Comparison of ENCODE assay signal across 9 cellular contexts in genomic region chr18:44700652-44701051, GRCh38. TPM values are rescaled to one million over a fixed set of nuclear protein-coding genes. Genes with fewer than 3 reads are reported as not detected.
DNase-seq lines count a peak whose midpoint lies in the region; ATAC-seq, FAIRE-seq and TF ChIP-seq lines count a peak whose summit lies in the region.
"Had no signal": no experiment of that assay in that cellular context is flagged by ENCODE, and none has a peak within 500 bp of the region (broad histone marks: within the 10 kb centered on the region; RNA-seq: fewer than 3 reads in every experiment).

No MANE protein-coding gene starts in this region.

- TF ChIP-seq RAD21 in liver (IDR thresholded peaks at IDR 0.05), result peak; percentile 49 to 57
- no peak for TF ChIP-seq RAD21 in HepG2 (CRISPR knock-in tag; IDR thresholded peaks at IDR 0.05)
- TF ChIP-seq RAD21 in K562 (CRISPR knock-in tag; conservative IDR thresholded peaks at IDR 0.05 in 1 of 2, IDR thresholded peaks at IDR 0.05 in 1 of 2), result no peak

- H3K4me3 ChIP-seq in liver (ENCODE audit: low read depth in 1 of 3, low read length in 3 of 3) (peak overlapping the region in 1 of 3 donors; percentile 7), HepG2 (replicated peaks in 1 of 3; ENCODE audit: insufficient read depth in 1 of 3, low read depth in 2 of 3, low read length in 3 of 3) (no peak overlapping the region), K562 (no peak overlapping the region), aorta (ENCODE audit: low read length in 2 of 2) (no peak overlapping the region)

- H3K4me1 ChIP-seq in liver (ENCODE audit: control insufficient read depth in 4 of 4, insufficient read depth in 4 of 4, low read length in 3 of 4), result peaks cover 6 to 46% (median 34%) of the 10 kb centered on the region in 4 donors
- peaks cover 9% of the 10 kb centered on the region; the same call in 1 of the 2 replicates for H3K4me1 ChIP-seq in HepG2 (ENCODE audit: insufficient read depth, low read length)
- peaks cover 0 to 2% of the 10 kb centered on the region in 2 experiments; a peak in 3 of 5 replicates for H3K4me1 ChIP-seq in K562 (replicated peaks in 1 of 2; ENCODE audit: control insufficient read depth in 2 of 2, insufficient read depth in 2 of 2, low read length in 2 of 2)
- peaks cover 4 to 8% of the 10 kb centered on the region in 2 donors for H3K4me1 ChIP-seq in aorta (ENCODE audit: control insufficient read depth in 1 of 2, insufficient read depth in 2 of 2, low read length in 2 of 2)

- H3K27me3 ChIP-seq in liver (ENCODE audit: control insufficient read depth in 4 of 4, insufficient read depth in 4 of 4, low read length in 3 of 4), result no peaks in the 10 kb centered on the region
- 0 out of 5 replicates have a peak, but pooled peaks cover 0 to 2% of the 10 kb centered on the region in 2 experiments for H3K27me3 ChIP-seq in HepG2 (ENCODE audit: control insufficient read depth in 1 of 2, insufficient read depth in 2 of 2, low read length in 2 of 2)
- no peaks in the 10 kb centered on the region for H3K27me3 ChIP-seq in K562 (ENCODE audit: control insufficient read depth in 2 of 2, insufficient read depth in 2 of 2, low read length in 2 of 2)
- H3K27me3 ChIP-seq in aorta (ENCODE audit: control insufficient read depth in 1 of 2, insufficient read depth in 2 of 2, low read length in 1 of 2), result no peaks in the 10 kb centered on the region

- H3K9me1 ChIP-seq in K562 (ENCODE audit: control insufficient read depth, insufficient read depth, low read length), result no peaks in the 10 kb centered on the region

- DNase-seq in HepG2 (ENCODE audit: low spot score) (no peak), K562 (ENCODE audit: extremely low read depth in 1 of 4, low spot score in 3 of 4) (no peak), left lobe of liver (ENCODE audit: low spot score) (peak; percentile 83), aorta (no peak)

- H3K4me2 ChIP-seq in HepG2 (ENCODE audit: low read depth, low read length) (no peak overlapping the region), K562 (ENCODE audit: insufficient read depth, low read length) (no peak overlapping the region)

- BruUV-seq in HepG2 (replicated peaks; lab: Mats Ljungman, UMichigan) (no TSS peak), K562 (replicated peaks; lab: Mats Ljungman, UMichigan) (no TSS peak)

- no peak for TF ChIP-seq CTCF in liver (IDR thresholded peaks at IDR 0.05; ENCODE audit: low read depth, low read length, missing input control)
- no peak for TF ChIP-seq CTCF in HepG2 (CRISPR knock-in tag; IDR thresholded peaks at IDR 0.05)
- no peak for TF ChIP-seq CTCF in K562 (IDR thresholded peaks at IDR 0.05 in 2 of 3, conservative IDR thresholded peaks at IDR 0.05 in 1 of 3; ENCODE audit: insufficient read depth in 2 of 3, low read depth in 1 of 3, low read length in 3 of 3)

- POLR2A ChIA-PET in HepG2 (lab: Yijun Ruan, JAX), result no interaction called here
- POLR2A ChIA-PET in K562 (lab: Yijun Ruan, JAX), result no interaction called here

- TF ChIP-seq EP300 in HepG2 (IDR thresholded peaks at IDR 0.05; ENCODE audit: low read depth in 2 of 2, low read length in 2 of 2) (no peak), HepG2 (CRISPR knock-in tag; IDR thresholded peaks at IDR 0.05; ENCODE audit: borderline replicate concordance) (no peak), K562 (IDR thresholded peaks at IDR 0.05; ENCODE audit: low read length) (no peak)

- TF ChIP-seq POLR2A in HepG2 (IDR thresholded peaks at IDR 0.05; ENCODE audit: insufficient read depth in 1 of 2, low read depth in 2 of 2, low read length in 2 of 2) (no peak), K562 (conservative IDR thresholded peaks at IDR 0.05) (no peak)

- no peak for FAIRE-seq in HepG2 (lab: Jason Lieb, UNC)
- no peak for FAIRE-seq in K562 (lab: Jason Lieb, UNC)
- FAIRE-seq: RCC 7860 had no signal

- H3K9me3 ChIP-seq in liver (ENCODE audit: control insufficient read depth in 4 of 4, low read length in 3 of 4) (no peaks in the 10 kb centered on the region), HepG2 (ENCODE audit: low read length) (no peaks in the 10 kb centered on the region), K562 (replicated peaks; ENCODE audit: control insufficient read depth, insufficient read depth, low read depth, low read length) (no peaks in the 10 kb centered on the region), aorta (ENCODE audit: control insufficient read depth, low read length) (no peaks in the 10 kb centered on the region)

- no peak for ATAC-seq in HepG2
- ATAC-seq in K562, result 0 out of 3 replicates have a peak, but pooled peaks have one; percentile 32
- peak; percentile 85 for ATAC-seq in left lobe of liver
- ATAC-seq in aorta (ENCODE audit: low FRiP score), result peak; percentile 59
- ATAC-seq in HG03045 (IDR thresholded peaks at IDR 0.05; ENCODE audit: unreplicated experiment), result no peak
- no peak for ATAC-seq in GM19397 (IDR thresholded peaks at IDR 0.05; ENCODE audit: unreplicated experiment)
- ATAC-seq in HG03565 (IDR thresholded peaks at IDR 0.05; ENCODE audit: unreplicated experiment), result no peak

- intact Hi-C loops in HepG2 (cut with micrococcal nuclease; ENCODE audit: unreplicated experiment) (no loop called here), K562 (cut with micrococcal nuclease) (no loop called here), aorta (cut with DNase I) (no loop called here)

- H3K9ac ChIP-seq in liver (ENCODE audit: low read depth in 1 of 2, low read length in 2 of 2) (no peak overlapping the region), HepG2 (ENCODE audit: insufficient read depth, low read depth, low read length) (no peak overlapping the region), K562 (ENCODE audit: insufficient read depth in 1 of 2, low read depth in 2 of 2, low read length in 2 of 2) (no peak overlapping the region)

- H4K20me1 ChIP-seq in HepG2 (ENCODE audit: insufficient read depth, low read length), result no peaks in the 10 kb centered on the region
- H4K20me1 ChIP-seq in K562 (replicated peaks; ENCODE audit: control insufficient read depth, insufficient read depth, low read length), result no peaks in the 10 kb centered on the region

- in situ Hi-C loops in HepG2 (cut with HindIII; ENCODE audit: extremely low pct_ligation_motif_present, low pct_unique_long_range_greater_than_20kb) (no loop called here), K562 (cut with MboI) (no loop called here)

- H3K36me3 ChIP-seq in liver (ENCODE audit: control insufficient read depth in 4 of 4, insufficient read depth in 3 of 4, low read depth in 1 of 4, low read length in 3 of 4) (peaks cover 0 to 2% (median 0%) of the 10 kb centered on the region in 4 donors), HepG2 (replicated peaks in 1 of 2; ENCODE audit: control insufficient read depth in 1 of 2, insufficient read depth in 2 of 2, low read length in 2 of 2) (no peaks in the 10 kb centered on the region), K562 (ENCODE audit: control insufficient read depth, insufficient read depth, low read length) (no peaks in the 10 kb centered on the region), aorta (ENCODE audit: control insufficient read depth in 1 of 2, insufficient read depth in 2 of 2, low read length in 1 of 2) (no peaks in the 10 kb centered on the region)

- 33% methylated on average over 5 of the region's 5 CpGs for WGBS in liver
- 44% methylated on average over 5 of the region's 5 CpGs for WGBS in HepG2 (ENCODE audit: low lambda C conversion rate)
- WGBS in K562 (ENCODE audit: insufficient coverage, low coverage, missing lambda C conversion rate), result 0% methylated on average over 5 of the region's 5 CpGs
- WGBS in aorta, 2 donors, result 35 to 37% methylated on average over 5 of the region's 5 CpGs

- H3K79me2 ChIP-seq in HepG2 (ENCODE audit: insufficient read depth, low read length) (no peaks in the 10 kb centered on the region), K562 (ENCODE audit: control insufficient read depth, insufficient read depth, low read length) (no peaks in the 10 kb centered on the region)

- CTCF ChIA-PET in HepG2 (lab: Yijun Ruan, JAX; ENCODE audit: low intra/inter-chr PET ratio, low total read pairs) (no interaction called here), K562 (lab: Yijun Ruan, JAX; ENCODE audit: low intra/inter-chr PET ratio) (no interaction called here)

- H3K27ac ChIP-seq in liver (ENCODE audit: low read depth in 1 of 2, low read length in 2 of 2) (peak overlapping the region; percentile 63 to 85), HepG2 (ENCODE audit: extremely low read length, insufficient read depth, low read length) (no peak overlapping the region), K562 (ENCODE audit: extremely low read depth, low read depth, low read length) (no peak overlapping the region), aorta (ENCODE audit: low read depth in 1 of 2, low read length in 2 of 2) (no peak overlapping the region)

- H2AFZ ChIP-seq in HepG2 (ENCODE audit: low read length) (no peak overlapping the region), K562 (ENCODE audit: low read depth, low read length) (no peak overlapping the region)

RNA-seq across cellular contexts. Expression of gene SETBP1, which starts 20.0 kb away (rescaled TPM):
- total RNA-seq in liver (10 to 100 TPM in 1 of 2 donors, 1 to 10 TPM in 1; 2.5 to 15.8 TPM), HepG2 (2016; rRNA removed; fragmentation: Illumina TruSeq; extraction: Trizol) (0.18 and 0.20 TPM in 2 replicates), K562 (2014; rRNA removed) (under 0.01 and 0.04 TPM in 2 replicates), K562 (2014; rRNA removed; fragmentation: Illumina TruSeq; extraction: Trizol) (under 0.01 and 0.04 TPM in 2 replicates), K562 (2015; rRNA removed; fragmentation: Illumina TruSeq; extraction: Trizol) (0.04 TPM in 2 replicates), K562 (2021) (0.13 and 0.18 TPM in 2 replicates), left lobe of liver (17.3 TPM), aorta (10 to 100 TPM; 42.4 to 85.0 TPM)
- polyA plus RNA-seq in liver (1 to 10 TPM; 3.5 to 5.8 TPM), HepG2 (2011; rRNA removed) (0.65 and 0.73 TPM in 2 replicates), K562 (2011; rRNA removed) (0.04 and 0.13 TPM in 2 replicates), K562 (2014; fragmentation: Illumina TruSeq; extraction: Trizol) (0.04 and 0.10 TPM in 2 replicates), K562 (2014; fragmentation: Nextera tagmentation; extraction: Ambion mirVana) (under 1 TPM; 0.03 TPM), K562 (2014; rRNA removed) (0.04 and 0.11 TPM in 2 replicates), aorta (1 to 10 TPM; 1.3 to 5.8 TPM)
- total RNA-seq in HepG2 (2016; cell fraction: cytosol; rRNA removed; fragmentation: Illumina TruSeq; extraction: Trizol; ENCODE audit: low read depth), result 2.5 and 2.7 TPM in 2 replicates
- 0.15 and 0.16 TPM in 2 replicates for total RNA-seq in HepG2 (2016; cell fraction: insoluble cytoplasmic fraction; rRNA removed; fragmentation: Illumina TruSeq; extraction: Trizol)
- 0.31 and 0.62 TPM in 2 replicates for total RNA-seq in HepG2 (2016; cell fraction: membrane; rRNA removed; fragmentation: Illumina TruSeq; extraction: Trizol)
- 1.1 and 1.3 TPM in 2 replicates for total RNA-seq in HepG2 (2016; cell fraction: nucleus; rRNA removed; fragmentation: Illumina TruSeq; extraction: Trizol)
- polyA plus RNA-seq in HepG2 (2011; cell fraction: cytosol; rRNA removed), result 0.20 and 0.42 TPM in 2 replicates
- 1.8 TPM in 2 replicates for polyA plus RNA-seq in HepG2 (2011; cell fraction: nucleus; rRNA removed)
- 0.93 and 2.0 TPM in 2 replicates for polyA plus RNA-seq in HepG2 (2012)
- polyA plus RNA-seq in HepG2 (2016; cell fraction: cytosol; fragmentation: Illumina TruSeq; extraction: Trizol; ENCODE audit: low read depth), result not detected in 2 replicates
- polyA plus RNA-seq in HepG2 (2016; cell fraction: insoluble cytoplasmic fraction; fragmentation: Illumina TruSeq; extraction: Trizol; ENCODE audit: low read depth), result 0.05 and 0.09 TPM in 2 replicates
- polyA plus RNA-seq in HepG2 (2016; cell fraction: membrane; fragmentation: Illumina TruSeq; extraction: Trizol; ENCODE audit: low read depth), result 0.08 TPM in 1 of 2 replicates, not detected in the other
- 0.08 and 0.32 TPM in 2 replicates for polyA plus RNA-seq in HepG2 (2016; cell fraction: nucleus; fragmentation: Illumina TruSeq; extraction: Trizol; ENCODE audit: insufficient read depth, low read depth)
- 2.0 and 2.9 TPM in 2 replicates for polyA minus RNA-seq in HepG2 (2011; rRNA and poly(A)+ RNA removed; ENCODE audit: low replicate concordance)
- 0.26 and 1.1 TPM in 2 replicates for polyA minus RNA-seq in HepG2 (2011; cell fraction: cytosol; rRNA and poly(A)+ RNA removed)
- polyA minus RNA-seq in HepG2 (2011; cell fraction: nucleus; rRNA and poly(A)+ RNA removed), result 6.8 and 10.6 TPM in 2 replicates
- 0.95 and 1.1 TPM in 2 replicates for total RNA-seq in K562 (2011; cell fraction: chromatin; rRNA removed; ENCODE audit: low replicate concordance)
- 0.13 and 0.33 TPM in 2 replicates for total RNA-seq in K562 (2011; cell fraction: nucleolus; rRNA removed)
- total RNA-seq in K562 (2011; cell fraction: nucleoplasm; rRNA removed), result 0.37 and 0.84 TPM in 2 replicates
- 0.01 and 0.04 TPM in 2 replicates for polyA plus RNA-seq in K562 (2011; cell fraction: cytosol; rRNA removed)
- 0.15 and 0.17 TPM in 2 replicates for polyA plus RNA-seq in K562 (2011; cell fraction: nucleus; rRNA removed)
- 0.17 and 0.20 TPM in 2 replicates for polyA plus RNA-seq in K562 (2012)
- 0.06 and 0.39 TPM in 2 replicates for polyA minus RNA-seq in K562 (2011; rRNA and poly(A)+ RNA removed)
- polyA minus RNA-seq in K562 (2011; cell fraction: cytosol; rRNA and poly(A)+ RNA removed), result not detected in 2 replicates
- 0.22 and 0.40 TPM in 2 replicates for polyA minus RNA-seq in K562 (2011; cell fraction: nucleus; rRNA and poly(A)+ RNA removed)

Comparison
In these comparisons a context has a peak if more than half of its experiments do, and no peak if none do; other contexts are left out.
1. H3K27ac ChIP-seq: peak in liver (2 of 2); none in HepG2 (single experiment), K562 (single experiment) and aorta (0 of 2).
2. ATAC-seq: peak in K562 (single experiment), left lobe of liver (single experiment) and aorta (single experiment); none in HepG2 (single experiment), HG03045 (single experiment), GM19397 (single experiment) and HG03565 (single experiment).